In the genomic region with DNA sequence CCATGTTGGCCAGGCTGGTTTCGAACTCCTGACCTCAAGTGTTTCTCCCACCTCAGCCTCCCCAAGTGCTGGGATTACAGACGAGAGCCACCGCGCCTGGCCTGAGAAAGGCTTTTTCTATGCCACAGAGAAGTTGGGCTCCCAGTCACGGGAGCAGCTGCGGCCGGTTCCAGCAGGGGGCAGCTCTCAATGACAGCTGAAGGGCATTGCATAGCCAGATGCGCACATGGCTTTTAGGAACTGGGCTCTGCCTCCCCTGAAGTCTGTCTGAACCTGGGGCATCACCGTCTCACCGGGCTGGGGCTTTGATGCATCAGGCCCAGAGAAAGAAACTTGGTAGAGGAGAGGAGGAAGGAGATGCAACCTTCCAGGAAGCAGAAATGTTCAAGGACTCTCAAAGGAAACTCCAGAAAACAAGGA, we compare ENCODE assay signal across 7 cellular contexts.
DNase-seq lines count a peak whose midpoint lies in the region; ATAC-seq, FAIRE-seq and TF ChIP-seq lines count a peak whose summit lies in the region.

No MANE protein-coding gene starts in this region.

- H3K4me3 ChIP-seq in GM06990 (replicated peaks; ENCODE audit: low read depth, low read length) = no peak overlapping the region
- H3K4me3 ChIP-seq in choroid plexus epithelial cell (ENCODE audit: low read depth, low read length) = no peak overlapping the region
- no peak overlapping the region for H3K4me3 ChIP-seq in HepG2 (replicated peaks in 1 of 3; ENCODE audit: insufficient read depth in 1 of 3, low read depth in 2 of 3, low read length in 3 of 3)

- DNase-seq in GM06990 (ENCODE audit: extremely low read depth, insufficient read length) = peak; percentile 75
- peak; percentile 80 for DNase-seq in HTR-8/SVneo (ENCODE audit: insufficient read length, low spot score)
- peak; percentile 41 to 58 for DNase-seq in SHP77 (lab: John Stamatoyannopoulos, UW)
- DNase-seq in choroid plexus epithelial cell (ENCODE audit: low read depth) = peak; percentile 75
- peak; percentile 74 for DNase-seq in HepG2 (ENCODE audit: low spot score)

- H3K79me2 ChIP-seq in HepG2 (ENCODE audit: insufficient read depth, low read length) = no peaks in the 10 kb centered on the region

- H3K9me3 ChIP-seq in HepG2 (ENCODE audit: low read length) = no peaks in the 10 kb centered on the region

- peak; percentile 94 for TF ChIP-seq RAD21 in HepG2 (CRISPR knock-in tag; IDR thresholded peaks at IDR 0.05)

- H3K4me1 ChIP-seq in HepG2 (ENCODE audit: insufficient read depth, low read length) = peaks cover 61% of the 10 kb centered on the region

- in situ Hi-C loops in HepG2 (cut with HindIII; ENCODE audit: extremely low pct_ligation_motif_present, low pct_unique_long_range_greater_than_20kb) = loop anchor here (5.0 kb wide), 2 partner anchors 37 to 92 kb away; partner anchors contain the start of gene SDC1

- no peaks in the 10 kb centered on the region for H4K20me1 ChIP-seq in HepG2 (ENCODE audit: insufficient read depth, low read length)

- CTCF ChIA-PET in HepG2 (lab: Yijun Ruan, JAX; ENCODE audit: low intra/inter-chr PET ratio, low total read pairs) = interaction anchor here (0.7 to 2.8 kb wide), 4 partner anchors 56 to 107 kb away, joined by 3 to 19 read pairs (median 14); partner anchors contain the start of gene SDC1

- intact Hi-C loops in HepG2 (cut with micrococcal nuclease; ENCODE audit: unreplicated experiment) = loop anchor here (1.0 to 5.0 kb wide), 5 partner anchors 33 to 156 kb away; partner anchors contain the start of gene SDC1

- H3K4me3 Mint-ChIP-seq in stimulated activated memory B cell treated with anti-CD40 and anti-IgM and Interleukin-4, amounts not matched to agents 10 μg/mL and 1 μg/mL and 100 μg/mL, for 72 hours = no peak overlapping the region

- H2AFZ ChIP-seq in HepG2 (ENCODE audit: low read length) = no peak overlapping the region

- H3K27me3 ChIP-seq in GM06990 (replicated peaks; ENCODE audit: control insufficient read depth, insufficient read depth, low read length) (no peaks in the 10 kb centered on the region; the same call in 1 of the 2 replicates), HepG2 (ENCODE audit: control insufficient read depth in 1 of 2, insufficient read depth in 2 of 2, low read length in 2 of 2) (peaks cover 3 to 63% of the 10 kb centered on the region in 2 experiments; a peak in 4 of 5 replicates)

- H3K36me3 Mint-ChIP-seq in stimulated activated memory B cell treated with anti-CD40 and anti-IgM and Interleukin-4, amounts not matched to agents 10 μg/mL and 1 μg/mL and 100 μg/mL, for 72 hours = no peaks in the 10 kb centered on the region

- H3K9ac ChIP-seq in HepG2 (ENCODE audit: insufficient read depth, low read depth, low read length) = no peak overlapping the region

- ATAC-seq in GM21515 (IDR thresholded peaks at IDR 0.05; ENCODE audit: unreplicated experiment) = peak; percentile 86
- peak; percentile 83 for ATAC-seq in HepG2
- ATAC-seq in stimulated activated memory B cell treated with anti-CD40 and anti-IgM and Interleukin-4, amounts not matched to agents 10 μg/mL and 1 μg/mL and 100 μg/mL, for 72 hours = peak; percentile 62

- peaks cover 30% of the 10 kb centered on the region for H3K27me3 Mint-ChIP-seq in stimulated activated memory B cell treated with anti-CD40 and anti-IgM and Interleukin-4, amounts not matched to agents 10 μg/mL and 1 μg/mL and 100 μg/mL, for 72 hours

- TF ChIP-seq CTCF in GM06990 (IDR thresholded peaks at IDR 0.05; ENCODE audit: insufficient read depth, low read length, poor library complexity, severe bottlenecking) (peak; percentile 97), choroid plexus epithelial cell (conservative IDR thresholded peaks at IDR 0.05; ENCODE audit: low read depth, low read length) (peak; percentile 88), HepG2 (CRISPR knock-in tag; IDR thresholded peaks at IDR 0.05) (peak; percentile 99)

- FAIRE-seq in HTR-8/SVneo (lab: Jason Lieb, UNC) (peak; percentile 90), HepG2 (lab: Jason Lieb, UNC) (peak; percentile 68)

- TF ChIP-seq POLR2A in HepG2 (IDR thresholded peaks at IDR 0.05; ENCODE audit: insufficient read depth in 1 of 2, low read depth in 2 of 2, low read length in 2 of 2) = no peak

- H3K4me2 ChIP-seq in HepG2 (ENCODE audit: low read depth, low read length) = 0 out of 2 replicates have a peak overlapping the region, but pooled peaks have one; percentile 8

- no peak overlapping the region for H3K27ac Mint-ChIP-seq in stimulated activated memory B cell treated with anti-CD40 and anti-IgM and Interleukin-4, amounts not matched to agents 10 μg/mL and 1 μg/mL and 100 μg/mL, for 72 hours

- no peaks in the 10 kb centered on the region for H3K36me3 ChIP-seq in GM06990 (ENCODE audit: control insufficient read depth, insufficient read depth, low read length)
- no peaks in the 10 kb centered on the region for H3K36me3 ChIP-seq in HepG2 (replicated peaks in 1 of 2; ENCODE audit: control insufficient read depth in 1 of 2, insufficient read depth in 2 of 2, low read length in 2 of 2)

- no peak overlapping the region for H3K27ac ChIP-seq in HepG2 (ENCODE audit: extremely low read length, insufficient read depth, low read length)

- BruUV-seq in HepG2 (replicated peaks; lab: Mats Ljungman, UMichigan) = no TSS peak

- H3K4me1 Mint-ChIP-seq in stimulated activated memory B cell treated with anti-CD40 and anti-IgM and Interleukin-4, amounts not matched to agents 10 μg/mL and 1 μg/mL and 100 μg/mL, for 72 hours = no peaks in the 10 kb centered on the region

- H3K9me3 Mint-ChIP-seq in stimulated activated memory B cell treated with anti-CD40 and anti-IgM and Interleukin-4, amounts not matched to agents 10 μg/mL and 1 μg/mL and 100 μg/mL, for 72 hours = no peaks in the 10 kb centered on the region

- POLR2A ChIA-PET in HepG2 (lab: Yijun Ruan, JAX) = interaction anchor here (1.0 to 3.1 kb wide), 2 partner anchors 68 to 89 kb away, joined by 3 to 27 read pairs; partner anchors contain the start of gene SDC1

- 2% methylated on average over 10 of the region's 10 CpGs for WGBS in HepG2 (ENCODE audit: low lambda C conversion rate)

- TF ChIP-seq EP300 in HepG2 (IDR thresholded peaks at IDR 0.05; ENCODE audit: low read depth in 2 of 2, low read length in 2 of 2) (no peak), HepG2 (CRISPR knock-in tag; IDR thresholded peaks at IDR 0.05; ENCODE audit: borderline replicate concordance) (no peak)

TF ChIP-seq in HepG2, 621 proteins besides CTCF, POLR2A, EP300 and RAD21 (continues in another document):
- TF ChIP-seq PITX1 (CRISPR knock-in tag; IDR thresholded peaks at IDR 0.05) (no peak), ZNF10 (CRISPR knock-in tag; IDR thresholded peaks at IDR 0.05; ENCODE audit: borderline replicate concordance, low read depth) (no peak), BRCA1 (CRISPR knock-in tag; IDR thresholded peaks at IDR 0.05) (no peak), POGZ (CRISPR knock-in tag; IDR thresholded peaks at IDR 0.05) (0 out of 2 replicates have a peak, but pooled peaks have one; percentile 29), ATF7-NPFF (CRISPR knock-in tag; IDR thresholded peaks at IDR 0.05; ENCODE audit: low read depth) (no peak), SOX5 (CRISPR knock-in tag; IDR thresholded peaks at IDR 0.05; ENCODE audit: borderline replicate concordance) (no peak), ARNT2 (CRISPR knock-in tag; IDR thresholded peaks at IDR 0.05; ENCODE audit: low read depth) (peak; percentile 41; the same call in 1 of the 2 replicates), ZNF660 (CRISPR knock-in tag; IDR thresholded peaks at IDR 0.05; ENCODE audit: borderline replicate concordance, low read depth) (no peak)
- TF ChIP-seq, protein P1, sequence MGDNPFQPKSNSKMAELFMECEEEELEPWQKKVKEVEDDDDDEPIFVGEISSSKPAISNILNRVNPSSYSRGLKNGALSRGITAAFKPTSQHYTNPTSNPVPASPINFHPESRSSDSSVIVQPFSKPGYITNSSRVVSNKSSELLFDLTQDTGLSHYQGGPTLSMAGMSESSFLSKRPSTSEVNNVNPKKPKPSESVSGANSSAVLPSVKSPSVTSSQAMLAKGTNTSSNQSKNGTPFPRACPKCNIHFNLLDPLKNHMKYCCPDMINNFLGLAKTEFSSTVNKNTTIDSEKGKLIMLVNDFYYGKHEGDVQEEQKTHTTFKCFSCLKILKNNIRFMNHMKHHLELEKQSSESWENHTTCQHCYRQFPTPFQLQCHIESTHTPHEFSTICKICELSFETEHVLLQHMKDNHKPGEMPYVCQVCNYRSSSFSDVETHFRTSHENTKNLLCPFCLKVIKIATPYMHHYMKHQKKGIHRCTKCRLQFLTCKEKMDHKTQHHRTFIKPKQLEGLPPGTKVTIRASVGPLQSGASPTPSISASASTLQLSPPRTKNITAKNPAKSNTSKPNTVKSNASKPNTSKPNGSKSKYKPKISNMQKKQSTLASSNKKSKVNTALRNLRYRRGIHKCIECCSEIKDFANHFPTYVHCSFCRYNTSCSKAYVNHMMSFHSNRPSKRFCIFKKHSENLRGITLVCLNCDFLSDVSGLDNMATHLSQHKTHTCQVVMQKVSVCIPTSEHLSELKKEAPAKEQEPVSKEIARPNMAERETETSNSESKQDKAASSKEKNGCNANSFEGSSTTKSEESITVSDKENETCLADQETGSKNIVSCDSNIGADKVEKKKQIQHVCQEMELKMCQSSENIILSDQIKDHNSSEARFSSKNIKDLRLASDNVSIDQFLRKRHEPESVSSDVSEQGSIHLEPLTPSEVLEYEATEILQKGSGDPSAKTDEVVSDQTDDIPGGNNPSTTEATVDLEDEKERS (CRISPR knock-in tag; IDR thresholded peaks at IDR 0.05) = peak; percentile 54; the same call in 1 of the 2 replicates
- TF ChIP-seq, protein P2, sequence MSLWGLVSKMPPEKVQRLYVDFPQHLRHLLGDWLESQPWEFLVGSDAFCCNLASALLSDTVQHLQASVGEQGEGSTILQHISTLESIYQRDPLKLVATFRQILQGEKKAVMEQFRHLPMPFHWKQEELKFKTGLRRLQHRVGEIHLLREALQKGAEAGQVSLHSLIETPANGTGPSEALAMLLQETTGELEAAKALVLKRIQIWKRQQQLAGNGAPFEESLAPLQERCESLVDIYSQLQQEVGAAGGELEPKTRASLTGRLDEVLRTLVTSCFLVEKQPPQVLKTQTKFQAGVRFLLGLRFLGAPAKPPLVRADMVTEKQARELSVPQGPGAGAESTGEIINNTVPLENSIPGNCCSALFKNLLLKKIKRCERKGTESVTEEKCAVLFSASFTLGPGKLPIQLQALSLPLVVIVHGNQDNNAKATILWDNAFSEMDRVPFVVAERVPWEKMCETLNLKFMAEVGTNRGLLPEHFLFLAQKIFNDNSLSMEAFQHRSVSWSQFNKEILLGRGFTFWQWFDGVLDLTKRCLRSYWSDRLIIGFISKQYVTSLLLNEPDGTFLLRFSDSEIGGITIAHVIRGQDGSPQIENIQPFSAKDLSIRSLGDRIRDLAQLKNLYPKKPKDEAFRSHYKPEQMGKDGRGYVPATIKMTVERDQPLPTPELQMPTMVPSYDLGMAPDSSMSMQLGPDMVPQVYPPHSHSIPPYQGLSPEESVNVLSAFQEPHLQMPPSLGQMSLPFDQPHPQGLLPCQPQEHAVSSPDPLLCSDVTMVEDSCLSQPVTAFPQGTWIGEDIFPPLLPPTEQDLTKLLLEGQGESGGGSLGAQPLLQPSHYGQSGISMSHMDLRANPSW (CRISPR knock-in tag; IDR thresholded peaks at IDR 0.05; ENCODE audit: borderline replicate concordance) = 0 out of 2 replicates have a peak, but pooled peaks have one; percentile 58
